In the genomic region with DNA sequence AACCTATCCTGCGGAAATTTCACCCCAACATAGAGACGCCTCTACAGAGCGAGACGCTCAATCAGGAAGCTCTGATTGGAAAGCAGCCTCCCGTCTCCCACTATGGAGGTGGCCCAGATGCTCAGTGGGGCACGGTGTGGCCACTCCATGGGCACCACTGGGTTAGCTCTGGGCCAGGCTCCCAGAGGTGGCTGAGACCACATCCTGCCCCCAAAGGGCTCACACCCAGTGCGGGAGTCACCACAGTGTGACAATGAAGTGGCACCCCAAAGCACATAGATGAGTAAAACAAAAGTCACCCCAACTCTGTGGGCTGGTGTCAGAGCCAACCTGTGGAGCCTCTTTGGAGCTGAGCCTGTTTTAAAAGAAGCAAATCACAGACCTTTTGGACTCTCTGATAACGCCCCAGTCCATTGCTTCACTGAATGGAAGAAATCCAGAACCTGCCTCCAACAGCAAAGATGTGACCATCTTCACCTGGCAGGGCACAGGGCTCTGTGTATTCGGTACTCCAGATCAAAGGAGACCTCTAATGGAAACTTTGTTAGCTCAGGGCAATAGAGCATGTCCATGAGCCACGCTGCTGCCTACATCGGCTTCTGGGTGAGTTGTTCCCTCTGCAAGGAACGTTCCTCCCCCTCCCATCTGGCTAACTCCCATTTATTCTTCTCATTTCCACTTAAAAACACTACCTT, we compare ENCODE assay signal across 1 cellular context.
TF ChIP-seq lines count a peak whose summit lies in the region.

No MANE protein-coding gene starts in this region.

TF ChIP-seq in HepG2, 621 proteins besides CTCF, POLR2A, EP300 and RAD21 (continued from another document):
- TF ChIP-seq ZNF891 (CRISPR knock-in tag; IDR thresholded peaks at IDR 0.05) = no peak
- TF ChIP-seq NAIF1 (CRISPR knock-in tag; IDR thresholded peaks at IDR 0.05; ENCODE audit: borderline replicate concordance) = peak; percentile 76
- TF ChIP-seq, protein P1, sequence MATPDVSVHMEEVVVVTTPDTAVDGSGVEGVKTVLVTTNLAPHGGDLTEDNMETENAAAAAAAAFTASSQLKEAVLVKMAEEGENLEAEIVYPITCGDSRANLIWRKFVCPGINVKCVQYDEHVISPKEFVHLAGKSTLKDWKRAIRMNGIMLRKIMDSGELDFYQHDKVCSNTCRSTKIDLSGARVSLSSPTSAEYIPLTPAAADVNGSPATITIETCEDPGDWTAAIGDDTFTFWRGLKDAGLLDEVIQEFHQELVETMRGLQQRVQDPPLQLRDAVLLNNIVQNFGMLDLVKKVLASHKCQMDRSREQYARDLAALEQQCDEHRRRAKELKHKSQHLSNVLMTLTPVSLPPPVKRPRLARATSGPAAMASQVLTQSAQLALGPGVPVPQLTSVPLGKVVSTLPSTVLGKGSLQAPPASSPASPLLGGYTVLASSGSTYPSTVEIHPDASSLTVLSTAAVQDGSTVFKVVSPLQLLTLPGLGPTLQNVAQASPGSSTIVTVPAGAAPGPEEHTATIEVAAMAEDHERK (CRISPR knock-in tag; IDR thresholded peaks at IDR 0.05; ENCODE audit: low read depth) = no peak
- TF ChIP-seq FOXM1 (CRISPR knock-in tag; IDR thresholded peaks at IDR 0.05) = no peak
- no peak for TF ChIP-seq ARNT2 (CRISPR knock-in tag; IDR thresholded peaks at IDR 0.05; ENCODE audit: low read depth)
- no peak for TF ChIP-seq CCDC6 (CRISPR knock-in tag; IDR thresholded peaks at IDR 0.05)
- no peak for TF ChIP-seq LCORL (IDR thresholded peaks at IDR 0.05)
- TF ChIP-seq LCORL (CRISPR knock-in tag; IDR thresholded peaks at IDR 0.05) = no peak
- TF ChIP-seq HMG20B (CRISPR knock-in tag; conservative IDR thresholded peaks at IDR 0.05) = no peak
- TF ChIP-seq, protein P2, sequence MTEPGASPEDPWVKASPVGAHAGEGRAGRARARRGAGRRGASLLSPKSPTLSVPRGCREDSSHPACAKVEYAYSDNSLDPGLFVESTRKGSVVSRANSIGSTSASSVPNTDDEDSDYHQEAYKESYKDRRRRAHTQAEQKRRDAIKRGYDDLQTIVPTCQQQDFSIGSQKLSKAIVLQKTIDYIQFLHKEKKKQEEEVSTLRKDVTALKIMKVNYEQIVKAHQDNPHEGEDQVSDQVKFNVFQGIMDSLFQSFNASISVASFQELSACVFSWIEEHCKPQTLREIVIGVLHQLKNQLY (CRISPR knock-in tag; IDR thresholded peaks at IDR 0.05) = no peak
- TF ChIP-seq, protein P3, sequence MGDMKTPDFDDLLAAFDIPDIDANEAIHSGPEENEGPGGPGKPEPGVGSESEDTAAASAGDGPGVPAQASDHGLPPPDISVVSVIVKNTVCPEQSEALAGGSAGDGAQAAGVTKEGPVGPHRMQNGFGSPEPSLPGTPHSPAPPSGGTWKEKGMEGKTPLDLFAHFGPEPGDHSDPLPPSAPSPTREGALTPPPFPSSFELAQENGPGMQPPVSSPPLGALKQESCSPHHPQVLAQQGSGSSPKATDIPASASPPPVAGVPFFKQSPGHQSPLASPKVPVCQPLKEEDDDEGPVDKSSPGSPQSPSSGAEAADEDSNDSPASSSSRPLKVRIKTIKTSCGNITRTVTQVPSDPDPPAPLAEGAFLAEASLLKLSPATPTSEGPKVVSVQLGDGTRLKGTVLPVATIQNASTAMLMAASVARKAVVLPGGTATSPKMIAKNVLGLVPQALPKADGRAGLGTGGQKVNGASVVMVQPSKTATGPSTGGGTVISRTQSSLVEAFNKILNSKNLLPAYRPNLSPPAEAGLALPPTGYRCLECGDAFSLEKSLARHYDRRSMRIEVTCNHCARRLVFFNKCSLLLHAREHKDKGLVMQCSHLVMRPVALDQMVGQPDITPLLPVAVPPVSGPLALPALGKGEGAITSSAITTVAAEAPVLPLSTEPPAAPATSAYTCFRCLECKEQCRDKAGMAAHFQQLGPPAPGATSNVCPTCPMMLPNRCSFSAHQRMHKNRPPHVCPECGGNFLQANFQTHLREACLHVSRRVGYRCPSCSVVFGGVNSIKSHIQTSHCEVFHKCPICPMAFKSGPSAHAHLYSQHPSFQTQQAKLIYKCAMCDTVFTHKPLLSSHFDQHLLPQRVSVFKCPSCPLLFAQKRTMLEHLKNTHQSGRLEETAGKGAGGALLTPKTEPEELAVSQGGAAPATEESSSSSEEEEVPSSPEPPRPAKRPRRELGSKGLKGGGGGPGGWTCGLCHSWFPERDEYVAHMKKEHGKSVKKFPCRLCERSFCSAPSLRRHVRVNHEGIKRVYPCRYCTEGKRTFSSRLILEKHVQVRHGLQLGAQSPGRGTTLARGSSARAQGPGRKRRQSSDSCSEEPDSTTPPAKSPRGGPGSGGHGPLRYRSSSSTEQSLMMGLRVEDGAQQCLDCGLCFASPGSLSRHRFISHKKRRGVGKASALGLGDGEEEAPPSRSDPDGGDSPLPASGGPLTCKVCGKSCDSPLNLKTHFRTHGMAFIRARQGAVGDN (CRISPR knock-in tag; IDR thresholded peaks at IDR 0.05) = peak; percentile 28; the same call in 1 of the 2 replicates
- TF ChIP-seq SNAPC2 (CRISPR knock-in tag; IDR thresholded peaks at IDR 0.05) = no peak
- TF ChIP-seq, protein P4, sequence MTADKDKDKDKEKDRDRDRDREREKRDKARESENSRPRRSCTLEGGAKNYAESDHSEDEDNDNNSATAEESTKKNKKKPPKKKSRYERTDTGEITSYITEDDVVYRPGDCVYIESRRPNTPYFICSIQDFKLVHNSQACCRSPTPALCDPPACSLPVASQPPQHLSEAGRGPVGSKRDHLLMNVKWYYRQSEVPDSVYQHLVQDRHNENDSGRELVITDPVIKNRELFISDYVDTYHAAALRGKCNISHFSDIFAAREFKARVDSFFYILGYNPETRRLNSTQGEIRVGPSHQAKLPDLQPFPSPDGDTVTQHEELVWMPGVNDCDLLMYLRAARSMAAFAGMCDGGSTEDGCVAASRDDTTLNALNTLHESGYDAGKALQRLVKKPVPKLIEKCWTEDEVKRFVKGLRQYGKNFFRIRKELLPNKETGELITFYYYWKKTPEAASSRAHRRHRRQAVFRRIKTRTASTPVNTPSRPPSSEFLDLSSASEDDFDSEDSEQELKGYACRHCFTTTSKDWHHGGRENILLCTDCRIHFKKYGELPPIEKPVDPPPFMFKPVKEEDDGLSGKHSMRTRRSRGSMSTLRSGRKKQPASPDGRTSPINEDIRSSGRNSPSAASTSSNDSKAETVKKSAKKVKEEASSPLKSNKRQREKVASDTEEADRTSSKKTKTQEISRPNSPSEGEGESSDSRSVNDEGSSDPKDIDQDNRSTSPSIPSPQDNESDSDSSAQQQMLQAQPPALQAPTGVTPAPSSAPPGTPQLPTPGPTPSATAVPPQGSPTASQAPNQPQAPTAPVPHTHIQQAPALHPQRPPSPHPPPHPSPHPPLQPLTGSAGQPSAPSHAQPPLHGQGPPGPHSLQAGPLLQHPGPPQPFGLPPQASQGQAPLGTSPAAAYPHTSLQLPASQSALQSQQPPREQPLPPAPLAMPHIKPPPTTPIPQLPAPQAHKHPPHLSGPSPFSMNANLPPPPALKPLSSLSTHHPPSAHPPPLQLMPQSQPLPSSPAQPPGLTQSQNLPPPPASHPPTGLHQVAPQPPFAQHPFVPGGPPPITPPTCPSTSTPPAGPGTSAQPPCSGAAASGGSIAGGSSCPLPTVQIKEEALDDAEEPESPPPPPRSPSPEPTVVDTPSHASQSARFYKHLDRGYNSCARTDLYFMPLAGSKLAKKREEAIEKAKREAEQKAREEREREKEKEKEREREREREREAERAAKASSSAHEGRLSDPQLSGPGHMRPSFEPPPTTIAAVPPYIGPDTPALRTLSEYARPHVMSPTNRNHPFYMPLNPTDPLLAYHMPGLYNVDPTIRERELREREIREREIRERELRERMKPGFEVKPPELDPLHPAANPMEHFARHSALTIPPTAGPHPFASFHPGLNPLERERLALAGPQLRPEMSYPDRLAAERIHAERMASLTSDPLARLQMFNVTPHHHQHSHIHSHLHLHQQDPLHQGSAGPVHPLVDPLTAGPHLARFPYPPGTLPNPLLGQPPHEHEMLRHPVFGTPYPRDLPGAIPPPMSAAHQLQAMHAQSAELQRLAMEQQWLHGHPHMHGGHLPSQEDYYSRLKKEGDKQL (CRISPR knock-in tag; IDR thresholded peaks at IDR 0.05; ENCODE audit: low read depth) = no peak
- TF ChIP-seq, protein P5, sequence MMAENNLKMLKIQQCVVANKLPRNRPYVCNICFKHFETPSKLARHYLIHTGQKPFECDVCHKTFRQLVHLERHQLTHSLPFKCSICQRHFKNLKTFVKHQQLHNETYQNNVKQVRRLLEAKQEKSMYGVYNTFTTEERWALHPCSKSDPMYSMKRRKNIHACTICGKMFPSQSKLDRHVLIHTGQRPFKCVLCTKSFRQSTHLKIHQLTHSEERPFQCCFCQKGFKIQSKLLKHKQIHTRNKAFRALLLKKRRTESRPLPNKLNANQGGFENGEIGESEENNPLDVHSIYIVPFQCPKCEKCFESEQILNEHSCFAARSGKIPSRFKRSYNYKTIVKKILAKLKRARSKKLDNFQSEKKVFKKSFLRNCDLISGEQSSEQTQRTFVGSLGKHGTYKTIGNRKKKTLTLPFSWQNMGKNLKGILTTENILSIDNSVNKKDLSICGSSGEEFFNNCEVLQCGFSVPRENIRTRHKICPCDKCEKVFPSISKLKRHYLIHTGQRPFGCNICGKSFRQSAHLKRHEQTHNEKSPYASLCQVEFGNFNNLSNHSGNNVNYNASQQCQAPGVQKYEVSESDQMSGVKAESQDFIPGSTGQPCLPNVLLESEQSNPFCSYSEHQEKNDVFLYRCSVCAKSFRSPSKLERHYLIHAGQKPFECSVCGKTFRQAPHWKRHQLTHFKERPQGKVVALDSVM (CRISPR knock-in tag; IDR thresholded peaks at IDR 0.05) = no peak
